8 cellular contexts compared by ENCODE assay signal in genomic region chr1:151009206-151009587, GRCh38. TPM values are rescaled to one million over a fixed set of nuclear protein-coding genes. Genes with fewer than 3 reads are reported as not detected.
A peak's percentile ranks its signal among the peaks of the same experiment; 100 is the strongest.
DNase-seq lines count a peak whose midpoint lies in the region; ATAC-seq and TF ChIP-seq lines count a peak whose summit lies in the region.

No MANE protein-coding gene starts in this region.

- H3K4me1 Mint-ChIP-seq in dendritic cell treated with granulocyte-macrophage colony-stimulating factor and Interleukin-4, amounts not matched to agents 40 ng/mL and 50 ng/mL, for 4 days (ENCODE audit: low read depth), result peaks cover 66% of the 10 kb centered on the region
- H3K4me1 Mint-ChIP-seq in nephron progenitor cell, result peaks cover 83% of the 10 kb centered on the region

- no peaks in the 10 kb centered on the region for H3K27me3 Mint-ChIP-seq in dendritic cell treated with granulocyte-macrophage colony-stimulating factor and Interleukin-4, amounts not matched to agents 40 ng/mL and 50 ng/mL, for 4 days
- H3K27me3 Mint-ChIP-seq in nephron progenitor cell (ENCODE audit: low read depth, poor library complexity), result peaks cover 6% of the 10 kb centered on the region

- H3K27ac Mint-ChIP-seq in dendritic cell treated with granulocyte-macrophage colony-stimulating factor and Interleukin-4, amounts not matched to agents 40 ng/mL and 50 ng/mL, for 4 days, result peak overlapping the region; percentile 98
- H3K27ac Mint-ChIP-seq in nephron progenitor cell, result no peak overlapping the region

- no peaks in the 10 kb centered on the region for H3K36me3 ChIP-seq in BJ (ENCODE audit: control insufficient read depth, insufficient read depth, low read length)
- peaks cover 8% of the 10 kb centered on the region for H3K36me3 ChIP-seq in MG63

- TF ChIP-seq CTCF in BJ (IDR thresholded peaks at IDR 0.05; ENCODE audit: insufficient read depth, low read depth, low read length) (no peak), nephron progenitor cell (IDR thresholded peaks at IDR 0.05) (no peak)

- DNase-seq in BJ (ENCODE audit: low read depth) (peak; percentile 39), MG63 (no peak), nephron progenitor cell (no peak), NCI-H82 treated with DMSO at 0.1 percent for 48 hours (lab: John Stamatoyannopoulos, UW; ENCODE audit: unreplicated experiment) (no peak), mucosa of gallbladder (ENCODE audit: low spot score) (no peak)
- DNase-seq in stimulated activated naive CD4-positive, alpha-beta T cell treated with Interleukin-2 at 50 U/mL for 16 hours (lab: John Stamatoyannopoulos, UW), result no peak

- H3K27me3 ChIP-seq in BJ (ENCODE audit: control insufficient read depth, insufficient read depth, low read length), result no peaks in the 10 kb centered on the region
- H3K27me3 ChIP-seq in MG63, result no peaks in the 10 kb centered on the region

- no peaks in the 10 kb centered on the region for H3K9me3 Mint-ChIP-seq in dendritic cell treated with granulocyte-macrophage colony-stimulating factor and Interleukin-4, amounts not matched to agents 40 ng/mL and 50 ng/mL, for 4 days
- no peaks in the 10 kb centered on the region for H3K9me3 Mint-ChIP-seq in nephron progenitor cell

- peaks cover 31% of the 10 kb centered on the region for H3K36me3 Mint-ChIP-seq in dendritic cell treated with granulocyte-macrophage colony-stimulating factor and Interleukin-4, amounts not matched to agents 40 ng/mL and 50 ng/mL, for 4 days (ENCODE audit: low read depth)
- H3K36me3 Mint-ChIP-seq in nephron progenitor cell (ENCODE audit: low read depth), result no peaks in the 10 kb centered on the region

- POLR2A ChIA-PET in BJ (lab: Charles Lee), result interaction anchor here (0.6 kb wide), 1 partner anchor 233 kb away, joined by 14 read pairs; no protein-coding TSS in a partner anchor

- intact Hi-C loops in dendritic cell treated with granulocyte-macrophage colony-stimulating factor and Interleukin-4, amounts not matched to agents 40 ng/mL and 50 ng/mL, for 4 days (cut with micrococcal nuclease), result no loop called here

- H3K4me3 ChIP-seq in BJ (ENCODE audit: low read depth, low read length) (peak overlapping the region; percentile 67), MG63 (peak overlapping the region; percentile 85)

- peak overlapping the region; percentile 98 for H3K4me3 Mint-ChIP-seq in dendritic cell treated with granulocyte-macrophage colony-stimulating factor and Interleukin-4, amounts not matched to agents 40 ng/mL and 50 ng/mL, for 4 days
- H3K4me3 Mint-ChIP-seq in nephron progenitor cell, result peak overlapping the region; percentile 98

- CTCF ChIA-PET in BJ (lab: Yijun Ruan, JAX), result interaction anchor here (0.6 to 1.6 kb wide), 3 partner anchors 13 to 35 kb away, joined by 3 read pairs; no protein-coding TSS in a partner anchor

- ATAC-seq in HG03354 (IDR thresholded peaks at IDR 0.05; ENCODE audit: poor library complexity, severe bottlenecking, unreplicated experiment), result no peak

- no peaks in the 10 kb centered on the region for H3K9me3 ChIP-seq in MG63

RNA-seq across cellular contexts. Expression of gene PRUNE1, which starts 0.9 kb away (rescaled TPM):
- polyA plus RNA-seq in BJ (2011; rRNA removed), result 16.2 and 17.0 TPM in 2 replicates
- polyA minus RNA-seq in BJ (2011; rRNA and poly(A)+ RNA removed), result 10.1 and 15.0 TPM in 2 replicates
- total RNA-seq in MG63 (2014; rRNA removed; shearing (Covaris generic); ENCODE audit: low replicate concordance), result 7.5 and 8.1 TPM in 2 replicates
- 21.6 TPM for total RNA-seq in mucosa of gallbladder

RNA-seq across cellular contexts. Expression of gene MINDY1, which starts 2.5 kb away (rescaled TPM):
- polyA plus RNA-seq in BJ (2011; rRNA removed), result 9.7 and 13.0 TPM in 2 replicates
- polyA minus RNA-seq in BJ (2011; rRNA and poly(A)+ RNA removed), result 12.4 and 13.7 TPM in 2 replicates
- total RNA-seq in MG63 (2014; rRNA removed; shearing (Covaris generic); ENCODE audit: low replicate concordance), result 8.7 and 8.9 TPM in 2 replicates
- 60.1 TPM for total RNA-seq in mucosa of gallbladder

RNA-seq across cellular contexts. Expression of gene ANXA9, which starts 27.1 kb away (rescaled TPM):
- polyA plus RNA-seq in BJ (2011; rRNA removed), result 0.07 and 0.21 TPM in 2 replicates
- 0.66 TPM in 1 of 2 replicates, not detected in the other for polyA minus RNA-seq in BJ (2011; rRNA and poly(A)+ RNA removed)
- 0.46 TPM in 1 of 2 replicates, not detected in the other for total RNA-seq in MG63 (2014; rRNA removed; shearing (Covaris generic); ENCODE audit: low replicate concordance)
- 25.1 TPM for total RNA-seq in mucosa of gallbladder

RNA-seq across cellular contexts. Expression of gene BNIPL, which starts 27.2 kb away (rescaled TPM):
- polyA plus RNA-seq in BJ (2011; rRNA removed), result 0.18 and 0.31 TPM in 2 replicates
- polyA minus RNA-seq in BJ (2011; rRNA and poly(A)+ RNA removed), result 0.09 and 0.15 TPM in 2 replicates
- total RNA-seq in MG63 (2014; rRNA removed; shearing (Covaris generic); ENCODE audit: low replicate concordance), result 0.20 and 5.5 TPM in 2 replicates
- total RNA-seq in mucosa of gallbladder, result 0.66 TPM

RNA-seq across cellular contexts. Expression of gene CERS2, which starts 34.6 kb away (rescaled TPM):
- polyA plus RNA-seq in BJ (2011; rRNA removed), result 202 and 239 TPM in 2 replicates
- 85.5 and 146 TPM in 2 replicates for polyA minus RNA-seq in BJ (2011; rRNA and poly(A)+ RNA removed)
- 86.1 and 89.6 TPM in 2 replicates for total RNA-seq in MG63 (2014; rRNA removed; shearing (Covaris generic); ENCODE audit: low replicate concordance)
- 350 TPM for total RNA-seq in mucosa of gallbladder

Comparison
In these comparisons a context has a peak if more than half of its experiments do, and no peak if none do; other contexts are left out.
1. RNA of gene ANXA9, which starts 27.1 kb away (total RNA-seq): 25.1 TPM in mucosa of gallbladder (single experiment); 0.46 TPM in MG63; every median in the first group is over 10 times any median in the second.